8 cellular contexts compared by ENCODE assay signal in genomic region chr13:33678906-33679657, GRCh38.
DNase-seq lines count a peak whose midpoint lies in the region; ATAC-seq and TF ChIP-seq lines count a peak whose summit lies in the region.

No MANE protein-coding gene starts in this region.

- peak overlapping the region; percentile 72 for H3K27ac ChIP-seq in SJSA1
- no peak overlapping the region for H3K27ac ChIP-seq in ascending aorta

- H3K36me3 ChIP-seq in SJSA1 = no peaks in the 10 kb centered on the region
- H3K36me3 ChIP-seq in ascending aorta = no peaks in the 10 kb centered on the region

- intact Hi-C loops in ascending aorta (cut with DNase I) = no loop called here

- H3K9me3 ChIP-seq in SJSA1 (replicated peaks) = no peaks in the 10 kb centered on the region
- no peaks in the 10 kb centered on the region for H3K9me3 ChIP-seq in ascending aorta

- no peak overlapping the region for H3K4me3 ChIP-seq in SJSA1
- H3K4me3 ChIP-seq in ascending aorta = no peak overlapping the region

- peak; percentile 97 for ATAC-seq in HG03066 (IDR thresholded peaks at IDR 0.05; ENCODE audit: low read depth, unreplicated experiment)

- H3K4me1 ChIP-seq in SJSA1 (replicated peaks) (peaks cover 23% of the 10 kb centered on the region), ascending aorta (peaks cover 0 to 3% of the 10 kb centered on the region in 2 donors)

- no peak for TF ChIP-seq CTCF in ascending aorta (IDR thresholded peaks at IDR 0.05)

- DNase-seq in NCI-H748 (lab: John Stamatoyannopoulos, UW; ENCODE audit: unreplicated experiment) (peak; percentile 73), NCI-H748 treated with DMSO at 0.1 percent for 48 hours (lab: John Stamatoyannopoulos, UW) (no peak), SJSA1 (ENCODE audit: low read depth in 1 of 2, low spot score in 2 of 2) (peak; percentile 61 to 81), ascending aorta (ENCODE audit: low spot score in 2 of 2) (peak; percentile 16 to 73), left kidney (ENCODE audit: low read depth, low spot score) (peak; percentile 32), SK-N-DZ (ENCODE audit: low spot score) (no peak)
- peak; percentile 44 to 52 (median 47) for DNase-seq in stimulated activated CD4-positive, alpha-beta T cell treated with anti-CD3 and anti-CD28 coated beads, TNF-alpha, amount 100 ng/mL, for 4 hours (ENCODE audit: low read depth in 3 of 3)

- H3K27me3 ChIP-seq in SJSA1 (replicated peaks) = no peaks in the 10 kb centered on the region
- H3K27me3 ChIP-seq in ascending aorta = no peaks in the 10 kb centered on the region

Comparison
In these comparisons a context has a peak if more than half of its experiments do, and no peak if none do; other contexts are left out.
1. DNase-seq: peak in NCI-H748 (single experiment), SJSA1 (2 of 2), ascending aorta (2 of 2), left kidney (single experiment) and stimulated activated CD4-positive, alpha-beta T cell treated with anti-CD3 and anti-CD28 coated beads, TNF-alpha, amount 100 ng/mL, for 4 hours (3 of 3); none in NCI-H748 treated with DMSO at 0.1 percent for 48 hours (single experiment) and SK-N-DZ (single experiment).